8 cellular contexts compared by ENCODE assay signal in genomic region chr2:232325324-232326273, GRCh38. TPM values are rescaled to one million over a fixed set of nuclear protein-coding genes. Genes with fewer than 3 reads are reported as not detected.
DNase-seq lines count a peak whose midpoint lies in the region; ATAC-seq and TF ChIP-seq lines count a peak whose summit lies in the region.

No MANE protein-coding gene starts in this region.

- WGBS in body of pancreas, 2 donors, result 70 to 77% methylated on average over 15 to 22 of the region's 24 CpGs

- no peaks in the 10 kb centered on the region for H3K27me3 Mint-ChIP-seq in stimulated activated naive B cell treated with anti-CD40 and anti-IgM and Interleukin-4, amounts not matched to agents 10 μg/mL and 1 μg/mL and 100 μg/mL, for 72 hours

- H3K4me1 Mint-ChIP-seq in stimulated activated naive B cell treated with anti-CD40 and anti-IgM and Interleukin-4, amounts not matched to agents 10 μg/mL and 1 μg/mL and 100 μg/mL, for 72 hours, result peaks cover 23 to 37% of the 10 kb centered on the region in 2 donors

- ATAC-seq in body of pancreas, result peak; percentile 52
- ATAC-seq in stimulated activated naive B cell treated with anti-CD40 and anti-IgM and Interleukin-4, amounts not matched to agents 10 μg/mL and 1 μg/mL and 100 μg/mL, for 72 hours (replicated peaks), result peak; percentile 49 to 58
- ATAC-seq in GM18498 (IDR thresholded peaks at IDR 0.05; ENCODE audit: unreplicated experiment), result no peak

- H3K4me1 ChIP-seq in SJSA1 (replicated peaks), result no peaks in the 10 kb centered on the region
- H3K4me1 ChIP-seq in body of pancreas, result peaks cover 14% of the 10 kb centered on the region

- H3K27me3 ChIP-seq in SJSA1 (replicated peaks), result no peaks in the 10 kb centered on the region
- H3K27me3 ChIP-seq in body of pancreas, result no peaks in the 10 kb centered on the region

- no peaks in the 10 kb centered on the region for H3K9me3 ChIP-seq in SJSA1 (replicated peaks)
- H3K9me3 ChIP-seq in body of pancreas, result no peaks in the 10 kb centered on the region

- H3K36me3 ChIP-seq in SJSA1 (no peaks in the 10 kb centered on the region), body of pancreas (replicated peaks in 1 of 2; ENCODE audit: insufficient read depth in 1 of 2, low read depth in 2 of 2) (no peaks in the 10 kb centered on the region)

- H3K4me3 Mint-ChIP-seq in stimulated activated naive B cell treated with anti-CD40 and anti-IgM and Interleukin-4, amounts not matched to agents 10 μg/mL and 1 μg/mL and 100 μg/mL, for 72 hours, result no peak overlapping the region

- in situ Hi-C loops in GM13976 (cut with MboI; ENCODE audit: low sequenced_read_pairs, unreplicated experiment), result no loop called here

- H3K27ac ChIP-seq in 22Rv1 (no peak overlapping the region), SJSA1 (no peak overlapping the region), body of pancreas (no peak overlapping the region)

- no peak overlapping the region for H3K27ac Mint-ChIP-seq in stimulated activated naive B cell treated with anti-CD40 and anti-IgM and Interleukin-4, amounts not matched to agents 10 μg/mL and 1 μg/mL and 100 μg/mL, for 72 hours

- TF ChIP-seq CTCF in 22Rv1 (IDR thresholded peaks at IDR 0.05), result peak; percentile 78
- TF ChIP-seq CTCF in GM13976 (IDR thresholded peaks at IDR 0.05; ENCODE audit: borderline replicate concordance, control extremely low read depth, extremely low read depth, insufficient read depth, missing control alignments), result peak; percentile 48
- TF ChIP-seq CTCF in body of pancreas (IDR thresholded peaks at IDR 0.05), result peak; percentile 27 to 64 (median 53)

- H3K4me3 ChIP-seq in SJSA1 (no peak overlapping the region), body of pancreas (no peak overlapping the region)

- no peak for TF ChIP-seq POLR2A in body of pancreas (IDR thresholded peaks at IDR 0.05)

- no peaks in the 10 kb centered on the region for H3K36me3 Mint-ChIP-seq in stimulated activated naive B cell treated with anti-CD40 and anti-IgM and Interleukin-4, amounts not matched to agents 10 μg/mL and 1 μg/mL and 100 μg/mL, for 72 hours

- intact Hi-C loops in body of pancreas (cut with DNase I), result loop anchor here (5.0 kb wide), 1 partner anchor 398 kb away; the partner anchor contains the start of gene NPPC

- DNase-seq in GM13976 (ENCODE audit: low spot score) (no peak), SJSA1 (ENCODE audit: low read depth in 1 of 2, low spot score in 2 of 2) (peak; percentile 45 to 76), body of pancreas (peak; percentile 34 to 74 (median 46)), left kidney (ENCODE audit: low read depth, low spot score) (peak; percentile 56), SW480 (ENCODE audit: low spot score) (no peak)
- DNase-seq in stimulated activated naive B cell treated with anti-CD40 and anti-IgM and Interleukin-4, amounts not matched to agents 10 μg/mL and 1 μg/mL and 100 μg/mL, for 72 hours, result no peak

- H3K9me3 Mint-ChIP-seq in stimulated activated naive B cell treated with anti-CD40 and anti-IgM and Interleukin-4, amounts not matched to agents 10 μg/mL and 1 μg/mL and 100 μg/mL, for 72 hours, result no peaks in the 10 kb centered on the region

RNA-seq across cellular contexts. Expression of gene ALPP, which starts 53.0 kb away (rescaled TPM):
- 0.45 TPM in 1 of 2 replicates, not detected in the other for total RNA-seq in SJSA1 (2014; rRNA removed; shearing (Covaris generic))
- under 1 TPM in 1 of 2 donors, not detected in 1; 0.52 TPM for total RNA-seq in body of pancreas

Comparison
In these comparisons a context has a peak if more than half of its experiments do, and no peak if none do; other contexts are left out.
1. DNase-seq: peak in SJSA1 (2 of 2), body of pancreas (4 of 4) and left kidney (single experiment); none in GM13976 (single experiment), stimulated activated naive B cell treated with anti-CD40 and anti-IgM and Interleukin-4, amounts not matched to agents 10 μg/mL and 1 μg/mL and 100 μg/mL, for 72 hours (single experiment) and SW480 (single experiment).
2. Peak in every context shown above with its lines, with median percentiles within 50 percentile points of each other: CTCF ChIP-seq.